Comparison of ENCODE assay signal across 1 cellular context in genomic region chr1:167645161-167645560, GRCh38.
A peak's percentile ranks its signal among the peaks of the same experiment; 100 is the strongest.
TF ChIP-seq lines count a peak whose summit lies in the region.

No MANE protein-coding gene starts in this region.

TF ChIP-seq in K562, 482 proteins besides CTCF, POLR2A, EP300 and RAD21 (continued from another document):
- TF ChIP-seq MYC (IDR thresholded peaks at IDR 0.05; ENCODE audit: low read depth, low read length) (peak; percentile 47), MYC (CRISPR knock-in tag; IDR thresholded peaks at IDR 0.05; ENCODE audit: borderline replicate concordance, low read depth) (no peak), SMAD4 (CRISPR knock-in tag; conservative IDR thresholded peaks at IDR 0.05) (no peak), L3MBTL2 (IDR thresholded peaks at IDR 0.05) (peak; percentile 42; the same call in 1 of the 2 replicates), IRF1 (CRISPR knock-in tag; IDR thresholded peaks at IDR 0.05; ENCODE audit: borderline replicate concordance) (no peak)
